Comparison of ENCODE assay signal across 19 cellular contexts in genomic region chr13:109281017-109281416, GRCh38.
DNase-seq lines count a peak whose midpoint lies in the region; ATAC-seq and TF ChIP-seq lines count a peak whose summit lies in the region.
"Had no signal": no experiment of that assay in that cellular context is flagged by ENCODE, and none has a peak within 500 bp of the region (broad histone marks: within the 10 kb centered on the region; RNA-seq: fewer than 3 reads in every experiment).

No MANE protein-coding gene starts in this region.

- H3K4me3 ChIP-seq in heart right ventricle, result no peak overlapping the region
- no peak overlapping the region for H3K4me3 ChIP-seq in psoas muscle
- H3K4me3 ChIP-seq: GM12878 had no signal

- no peak overlapping the region for H3K27ac Mint-ChIP-seq in T-helper 17 cell
- H3K27ac Mint-ChIP-seq: CD4-positive, CD25-positive, alpha-beta regulatory T cell; CD8-positive, alpha-beta memory T cell; H9 had no signal

- H3K36me3 Mint-ChIP-seq in T-helper 17 cell (ENCODE audit: low read depth), result no peaks in the 10 kb centered on the region
- H3K36me3 Mint-ChIP-seq: CD4-positive, CD25-positive, alpha-beta regulatory T cell; CD8-positive, alpha-beta memory T cell had no signal

- ATAC-seq in heart right ventricle (no peak), Right ventricle myocardium superior (ENCODE audit: poor library complexity) (no peak), psoas muscle (peak in 2 of 4 donors; percentile 18 to 38), T-helper 17 cell (no peak)
- ATAC-seq: GM12878 had no signal

- H3K4me1 ChIP-seq in heart right ventricle (peaks cover 0 to 10% (median 0%) of the 10 kb centered on the region in 9 donors), psoas muscle (no peaks in the 10 kb centered on the region)
- H3K4me1 ChIP-seq: BE2C had no signal

- no peak overlapping the region for H3K4me3 Mint-ChIP-seq in T-helper 17 cell
- H3K4me3 Mint-ChIP-seq: CD4-positive, CD25-positive, alpha-beta regulatory T cell; CD8-positive, alpha-beta memory T cell; H9 had no signal

- H3K4me1 Mint-ChIP-seq in T-helper 17 cell, result no peaks in the 10 kb centered on the region
- H3K4me1 Mint-ChIP-seq: CD4-positive, CD25-positive, alpha-beta regulatory T cell; CD8-positive, alpha-beta memory T cell had no signal

- no peaks in the 10 kb centered on the region for H3K27me3 ChIP-seq in heart right ventricle
- H3K27me3 ChIP-seq in psoas muscle (ENCODE audit: insufficient read depth in 3 of 3, low read length in 2 of 3), result no peaks in the 10 kb centered on the region
- H3K27me3 ChIP-seq: BE2C had no signal

- H3K9me3 ChIP-seq in heart right ventricle, result peaks cover 0 to 7% (median 0%) of the 10 kb centered on the region in 11 donors
- H3K9me3 ChIP-seq in psoas muscle, result no peaks in the 10 kb centered on the region
- no peaks in the 10 kb centered on the region for H3K9me3 ChIP-seq in T-helper 17 cell (ENCODE audit: control insufficient read depth, low read length, poor library complexity, severe bottlenecking)
- H3K9me3 ChIP-seq: BE2C had no signal

- no peak for DNase-seq in heart right ventricle
- DNase-seq in Right ventricle myocardium superior, result no peak
- DNase-seq in Ammon's horn (ENCODE audit: low spot score), result peak; percentile 14
- DNase-seq in astrocyte of the hippocampus (ENCODE audit: low read depth, low spot score), result peak; percentile 26
- DNase-seq in psoas muscle, result no peak
- DNase-seq in T-helper 17 cell, result no peak
- DNase-seq in NCI-H1092 (lab: John Stamatoyannopoulos, UW), result no peak
- DNase-seq in stimulated activated CD4-positive, alpha-beta T cell treated with anti-CD3 and anti-CD28 coated beads, Interleukin-2, amount 100 ng/mL, for 48 hours, result no peak
- DNase-seq: BE2C; C1 segment of cervical spinal cord; CD4-positive, CD25-positive, alpha-beta regulatory T cell; CD8-positive, alpha-beta memory T cell; COR-L47; DMS 273 treated with DMSO at 0.1 percent for 48 hours; DMS53; DND-41; EL; H9 had no signal

- H3K36me3 ChIP-seq in heart right ventricle (no peaks in the 10 kb centered on the region), psoas muscle (ENCODE audit: insufficient read depth in 1 of 2, low read depth in 1 of 2) (no peaks in the 10 kb centered on the region)
- H3K36me3 ChIP-seq: BE2C had no signal

- TF ChIP-seq CTCF in heart right ventricle (IDR thresholded peaks at IDR 0.05) (no peak), psoas muscle (IDR thresholded peaks at IDR 0.05) (no peak)

- H3K27me3 Mint-ChIP-seq in T-helper 17 cell, result peaks cover 10% of the 10 kb centered on the region

- WGBS in heart right ventricle, 2 donors, result 77 to 78% methylated on average over 3 of the region's 3 CpGs
- WGBS in psoas muscle, 3 donors, result 47 to 57% (median 51%) methylated on average over 3 of the region's 3 CpGs

- H3K27ac ChIP-seq in heart right ventricle, result peak overlapping the region in 7 of 10 donors; percentile 8 to 85 (median 67)
- H3K27ac ChIP-seq in psoas muscle, result peak overlapping the region; percentile 69

- intact Hi-C loops in heart right ventricle (cut with DNase I) (no loop called here), Right ventricle myocardium superior (cut with DNase I) (no loop called here), psoas muscle (cut with DNase I) (no loop called here)

Comparison
In these comparisons a context has a peak if more than half of its experiments do, and no peak if none do; other contexts are left out.
1. DNase-seq: peak in Ammon's horn (single experiment) and astrocyte of the hippocampus (single experiment); none in heart right ventricle (0 of 2), Right ventricle myocardium superior (single experiment), psoas muscle (0 of 2), T-helper 17 cell (0 of 3), NCI-H1092 (single experiment) and stimulated activated CD4-positive, alpha-beta T cell treated with anti-CD3 and anti-CD28 coated beads, Interleukin-2, amount 100 ng/mL, for 48 hours (0 of 2).